1 cellular context compared by ENCODE assay signal in genomic region chr1:176541663-176542062, GRCh38.
A peak's percentile ranks its signal among the peaks of the same experiment; 100 is the strongest.
TF ChIP-seq lines count a peak whose summit lies in the region.

No MANE protein-coding gene starts in this region.

TF ChIP-seq in K562, 482 proteins besides CTCF, POLR2A, EP300 and RAD21:
- TF ChIP-seq MAFG (tag; conservative IDR thresholded peaks at IDR 0.05) = peak; percentile 41
- no peak for TF ChIP-seq JUND (IDR thresholded peaks at IDR 0.05; ENCODE audit: borderline replicate concordance, low read depth, low read length)
- TF ChIP-seq JUND (tag; IDR thresholded peaks at IDR 0.05; ENCODE audit: borderline replicate concordance, low read depth, low read length) = peak; percentile 37; the same call in 1 of the 3 replicates
- TF ChIP-seq EGR1 (conservative IDR thresholded peaks at IDR 0.05) = no peak
- TF ChIP-seq HMBOX1 (IDR thresholded peaks at IDR 0.05) = no peak
- TF ChIP-seq ZNF316 (IDR thresholded peaks at IDR 0.05) = peak; percentile 25; the same call in 1 of the 2 replicates
- peak; percentile 81 for TF ChIP-seq FOSL1 (tag; conservative IDR thresholded peaks at IDR 0.05)
- no peak for TF ChIP-seq ZNF174 (CRISPR knock-in tag; IDR thresholded peaks at IDR 0.05)
- TF ChIP-seq XRCC3 (IDR thresholded peaks at IDR 0.05) = no peak
- no peak for TF ChIP-seq CC2D1A (IDR thresholded peaks at IDR 0.05)
- TF ChIP-seq OTX1 (CRISPR knock-in tag; IDR thresholded peaks at IDR 0.05) = no peak
- no peak for TF ChIP-seq ZNF354B (CRISPR knock-in tag; IDR thresholded peaks at IDR 0.05)
- TF ChIP-seq ZNF589 (CRISPR knock-in tag; IDR thresholded peaks at IDR 0.05; ENCODE audit: low read depth) = peak; percentile 87
- TF ChIP-seq PHB2 (IDR thresholded peaks at IDR 0.05; ENCODE audit: low read depth) = no peak
- peak; percentile 46; the same call in 1 of the 2 replicates for TF ChIP-seq MAFK (IDR thresholded peaks at IDR 0.05; ENCODE audit: low read length)
- no peak for TF ChIP-seq SETDB1 (IDR thresholded peaks at IDR 0.05; ENCODE audit: low read length)
- 0 out of 2 replicates have a peak, but pooled peaks have one; percentile 12 for TF ChIP-seq C11orf30 (IDR thresholded peaks at IDR 0.05; ENCODE audit: low read depth)
- TF ChIP-seq ZBTB2 (IDR thresholded peaks at IDR 0.05) = no peak
- TF ChIP-seq KAT8 (IDR thresholded peaks at IDR 0.05; ENCODE audit: low read depth) = no peak
- TF ChIP-seq MAZ (CRISPR knock-in tag; conservative IDR thresholded peaks at IDR 0.05 in 1 of 2, IDR thresholded peaks at IDR 0.05 in 1 of 2) = 0 out of 4 replicates have a peak, but pooled peaks of 1 of the 2 experiments have one; percentile 14
- TF ChIP-seq ZBTB17 (CRISPR knock-in tag; IDR thresholded peaks at IDR 0.05) = no peak
- no peak for TF ChIP-seq DACH1 (IDR thresholded peaks at IDR 0.05; ENCODE audit: partially characterized antibody)
- no peak for TF ChIP-seq TRIM24 (IDR thresholded peaks at IDR 0.05)
- peak in 1 of 2 experiments; percentile 48; a peak in 1 of 4 replicates for TF ChIP-seq ZNF639 (CRISPR knock-in tag; conservative IDR thresholded peaks at IDR 0.05 in 1 of 2, IDR thresholded peaks at IDR 0.05 in 1 of 2)
- no peak for TF ChIP-seq ZNF395 (CRISPR knock-in tag; IDR thresholded peaks at IDR 0.05)
- TF ChIP-seq RCOR1 (IDR thresholded peaks at IDR 0.05; ENCODE audit: borderline replicate concordance in 1 of 2, low read depth in 2 of 2, low read length in 2 of 2) = no peak
- TF ChIP-seq ZFX (CRISPR knock-in tag; IDR thresholded peaks at IDR 0.05) = no peak
- TF ChIP-seq BCOR (IDR thresholded peaks at IDR 0.05) = no peak
